In genomic region chr10:67110286-67110685, GRCh38 we compare ENCODE assay signal across 14 cellular contexts.
"Had no signal": no experiment of that assay in that cellular context is flagged by ENCODE, and none has a peak within 500 bp of the region (broad histone marks: within the 10 kb centered on the region; RNA-seq: fewer than 3 reads in every experiment).

No MANE protein-coding gene starts in this region.

- DNase-seq: activated CD4-positive, CD25-positive, alpha-beta regulatory T cell treated with anti-CD3 and anti-CD28 coated beads, Interleukin-2, amount 50 U/mL, for 72 hours; activated gamma-delta T cell treated with Interleukin-2 at 50 U/mL for 16 hours; endodermal cell; foreskin fibroblast; left ventricle myocardium superior; nephron progenitor cell; nucleus accumbens; stimulated activated CD4-positive, alpha-beta T cell treated with anti-CD3 and anti-CD28 coated beads, Interleukin-4, amount 100 ng/mL, for 1 hour; stomach; trophoblast cell had no signal

- ATAC-seq: left ventricle myocardium superior; sciatic nerve; stimulated activated effector memory CD8-positive, alpha-beta T cell treated with anti-CD3 and anti-CD28 coated beads, Interleukin-12 subunit alpha, Interleukin-12 subunit beta, amount 100 ng/mL, for 72 hours had no signal

- H3K27me3 Mint-ChIP-seq: dendritic cell treated with granulocyte-macrophage colony-stimulating factor and Interleukin-4, amounts not matched to agents 40 ng/mL and 50 ng/mL, for 4 days had no signal

- H3K4me3 Mint-ChIP-seq: activated naive CD8-positive, alpha-beta T cell; dendritic cell treated with granulocyte-macrophage colony-stimulating factor and Interleukin-4, amounts not matched to agents 40 ng/mL and 50 ng/mL, for 4 days; endodermal cell; nephron progenitor cell; stimulated activated effector memory CD8-positive, alpha-beta T cell treated with anti-CD3 and anti-CD28 coated beads, Interleukin-12 subunit alpha, Interleukin-12 subunit beta, amount 100 ng/mL, for 72 hours had no signal

- H3K4me1 Mint-ChIP-seq: nephron progenitor cell; stimulated activated effector memory CD8-positive, alpha-beta T cell treated with anti-CD3 and anti-CD28 coated beads, Interleukin-12 subunit alpha, Interleukin-12 subunit beta, amount 100 ng/mL, for 72 hours had no signal

- H3K36me3 Mint-ChIP-seq: activated naive CD8-positive, alpha-beta T cell; stimulated activated effector memory CD8-positive, alpha-beta T cell treated with anti-CD3 and anti-CD28 coated beads, Interleukin-12 subunit alpha, Interleukin-12 subunit beta, amount 100 ng/mL, for 72 hours had no signal

- H3K27ac Mint-ChIP-seq: activated naive CD8-positive, alpha-beta T cell; dendritic cell treated with granulocyte-macrophage colony-stimulating factor and Interleukin-4, amounts not matched to agents 40 ng/mL and 50 ng/mL, for 4 days; endodermal cell; nephron progenitor cell; stimulated activated effector memory CD8-positive, alpha-beta T cell treated with anti-CD3 and anti-CD28 coated beads, Interleukin-12 subunit alpha, Interleukin-12 subunit beta, amount 100 ng/mL, for 72 hours had no signal

- H3K9me3 Mint-ChIP-seq: dendritic cell treated with granulocyte-macrophage colony-stimulating factor and Interleukin-4, amounts not matched to agents 40 ng/mL and 50 ng/mL, for 4 days; endodermal cell; nephron progenitor cell; stimulated activated effector memory CD8-positive, alpha-beta T cell treated with anti-CD3 and anti-CD28 coated beads, Interleukin-12 subunit alpha, Interleukin-12 subunit beta, amount 100 ng/mL, for 72 hours had no signal
